20 cellular contexts compared by ENCODE assay signal in the genomic region with DNA sequence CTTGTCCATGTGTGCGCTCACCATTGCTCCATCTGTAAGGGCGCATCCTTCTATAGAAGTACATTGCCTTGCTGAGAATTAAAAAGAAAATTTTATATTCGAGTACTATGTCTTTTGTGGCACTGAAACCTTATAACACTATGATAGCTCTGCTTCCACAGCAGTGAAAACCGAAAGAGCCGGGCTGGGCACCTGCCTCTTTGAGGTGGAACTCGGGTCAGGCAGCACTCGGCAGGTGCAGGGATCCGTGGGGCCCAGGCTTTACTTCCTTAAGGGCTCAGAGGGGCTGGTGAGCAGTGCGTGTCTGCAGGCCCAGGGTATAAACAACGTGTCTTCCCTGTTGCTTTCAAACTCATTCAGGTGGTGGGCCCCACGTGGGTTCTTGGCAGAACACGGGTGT.
DNase-seq lines count a peak whose midpoint lies in the region; ATAC-seq, FAIRE-seq and TF ChIP-seq lines count a peak whose summit lies in the region.
"Had no signal": no experiment of that assay in that cellular context is flagged by ENCODE, and none has a peak within 500 bp of the region (broad histone marks: within the 10 kb centered on the region; RNA-seq: fewer than 3 reads in every experiment).

No MANE protein-coding gene starts in this region.

- H3K36me3 ChIP-seq in CD8-positive, alpha-beta memory T cell (ENCODE audit: insufficient read depth, low read length): peaks cover 7% of the 10 kb centered on the region
- H3K36me3 ChIP-seq in small intestine (ENCODE audit: control insufficient read depth in 2 of 2, insufficient read depth in 2 of 2, low read length in 2 of 2): peaks cover 2 to 15% of the 10 kb centered on the region in 2 donors

- POLR2A ChIA-PET in CD8-positive, alpha-beta memory T cell (lab: Charles Lee): no interaction called here

- no peak for DNase-seq in activated T-cell treated with anti-CD3 and anti-CD28 coated beads, Interleukin-2, amount 50 U/mL, for 24 hours
- DNase-seq in activated T-cell treated with anti-CD3 and anti-CD28 coated beads for 4 hours: no peak
- DNase-seq in CD8-positive, alpha-beta memory T cell: no peak
- no peak for DNase-seq in T-helper 17 cell
- peak; percentile 42 for DNase-seq in small intestine
- DNase-seq in germinal center (ENCODE audit: low spot score): no peak
- no peak for DNase-seq in omental fat pad (ENCODE audit: low spot score)
- DNase-seq: 8988T, DMS79, HCEC 1CT, NCI-H1092 treated with DMSO at 0.1 percent for 48 hours, NCI-H146, NCI-H510A, NCI-H748 treated with DMSO at 0.1 percent for 48 hours, PC-3 had no signal

- WGBS in small intestine, 3 donors: 27 to 69% (median 49%) methylated on average over 12 of the region's 12 CpGs

- no peak overlapping the region for H3K4me3 Mint-ChIP-seq in activated T-cell treated with anti-CD3 and anti-CD28 coated beads, Interleukin-2, amount 50 U/mL, for 24 hours
- H3K4me3 Mint-ChIP-seq in CD8-positive, alpha-beta memory T cell: no peak overlapping the region
- H3K4me3 Mint-ChIP-seq in T-helper 17 cell: no peak overlapping the region
- H3K4me3 Mint-ChIP-seq: GM23338 had no signal

- H3K4me3 ChIP-seq in CD8-positive, alpha-beta memory T cell (ENCODE audit: low read length): no peak overlapping the region
- H3K4me3 ChIP-seq in small intestine (ENCODE audit: low read depth in 1 of 2, low read length in 2 of 2): no peak overlapping the region
- H3K4me3 ChIP-seq: GM23338 had no signal

- no peak for FAIRE-seq in small intestine (lab: Jason Lieb, UNC)
- FAIRE-seq: GM12892, GM18507 had no signal

- H3K27ac ChIP-seq in CD8-positive, alpha-beta memory T cell (ENCODE audit: low read depth, low read length): no peak overlapping the region
- H3K27ac ChIP-seq in small intestine (ENCODE audit: low read depth in 1 of 2, low read length in 1 of 2): no peak overlapping the region
- H3K27ac ChIP-seq: RWPE1 had no signal

- no peaks in the 10 kb centered on the region for H3K27me3 ChIP-seq in CD8-positive, alpha-beta memory T cell (ENCODE audit: insufficient read depth, low read length, poor library complexity, severe bottlenecking)
- no peaks in the 10 kb centered on the region for H3K27me3 ChIP-seq in small intestine (ENCODE audit: control insufficient read depth in 2 of 2, insufficient read depth in 2 of 2, low read length in 2 of 2)

- H3K9me3 Mint-ChIP-seq in activated T-cell treated with anti-CD3 and anti-CD28 coated beads, Interleukin-2, amount 50 U/mL, for 24 hours: no peaks in the 10 kb centered on the region
- H3K9me3 Mint-ChIP-seq in CD8-positive, alpha-beta memory T cell: no peaks in the 10 kb centered on the region
- H3K9me3 Mint-ChIP-seq: GM23338 had no signal

- H3K4me1 Mint-ChIP-seq in activated T-cell treated with anti-CD3 and anti-CD28 coated beads, Interleukin-2, amount 50 U/mL, for 24 hours (ENCODE audit: low read depth): peaks cover 2% of the 10 kb centered on the region
- peaks cover 0 to 2% (median 0%) of the 10 kb centered on the region in 3 donors for H3K4me1 Mint-ChIP-seq in CD8-positive, alpha-beta memory T cell
- peaks cover 4% of the 10 kb centered on the region for H3K4me1 Mint-ChIP-seq in T-helper 17 cell

- TF ChIP-seq CTCF in omental fat pad (IDR thresholded peaks at IDR 0.05): no peak

- CTCF ChIA-PET in CD8-positive, alpha-beta memory T cell (lab: Charles Lee): no interaction called here

- H3K9me3 ChIP-seq in CD8-positive, alpha-beta memory T cell (ENCODE audit: low read length): no peaks in the 10 kb centered on the region
- H3K9me3 ChIP-seq in T-helper 17 cell (ENCODE audit: control insufficient read depth, low read length, poor library complexity, severe bottlenecking) (no peaks in the 10 kb centered on the region), small intestine (ENCODE audit: control insufficient read depth, low read depth) (no peaks in the 10 kb centered on the region)

- H3K36me3 Mint-ChIP-seq in activated T-cell treated with anti-CD3 and anti-CD28 coated beads, Interleukin-2, amount 50 U/mL, for 24 hours (ENCODE audit: low read depth): peaks cover 83% of the 10 kb centered on the region
- H3K36me3 Mint-ChIP-seq in CD8-positive, alpha-beta memory T cell: peaks cover 0 to 80% (median 13%) of the 10 kb centered on the region in 3 donors
- H3K36me3 Mint-ChIP-seq in T-helper 17 cell (ENCODE audit: low read depth): peaks cover 4% of the 10 kb centered on the region

- no peak for ATAC-seq in T-helper 17 cell
- ATAC-seq in omental fat pad (ENCODE audit: low FRiP score): no peak
- ATAC-seq in HG03175 (IDR thresholded peaks at IDR 0.05; ENCODE audit: unreplicated experiment): no peak
- ATAC-seq: GM23338, PC-3 had no signal

- H3K27me3 Mint-ChIP-seq in activated T-cell treated with anti-CD3 and anti-CD28 coated beads, Interleukin-2, amount 50 U/mL, for 24 hours: no peaks in the 10 kb centered on the region
- no peaks in the 10 kb centered on the region for H3K27me3 Mint-ChIP-seq in CD8-positive, alpha-beta memory T cell
- H3K27me3 Mint-ChIP-seq in T-helper 17 cell: no peaks in the 10 kb centered on the region

- H3K27ac Mint-ChIP-seq in activated T-cell treated with anti-CD3 and anti-CD28 coated beads, Interleukin-2, amount 50 U/mL, for 24 hours: peak overlapping the region; percentile 12
- H3K27ac Mint-ChIP-seq in CD8-positive, alpha-beta memory T cell: peak overlapping the region in 5 of 8 donors; percentile 27 to 84 (median 72)
- peak overlapping the region; percentile 83 for H3K27ac Mint-ChIP-seq in T-helper 17 cell

- H3K4me1 ChIP-seq in CD8-positive, alpha-beta memory T cell (ENCODE audit: insufficient read depth, low read length): no peaks in the 10 kb centered on the region
- no peaks in the 10 kb centered on the region for H3K4me1 ChIP-seq in small intestine (ENCODE audit: control insufficient read depth in 2 of 2, insufficient read depth in 1 of 2, low read depth in 1 of 2, low read length in 1 of 2)

Comparison
In these comparisons a context has a peak if more than half of its experiments do, and no peak if none do; other contexts are left out.
1. H3K27ac Mint-ChIP-seq: peak in every context shown above with its lines; median percentile 83 in T-helper 17 cell; 72 in CD8-positive, alpha-beta memory T cell; 12 in activated T-cell treated with anti-CD3 and anti-CD28 coated beads, Interleukin-2, amount 50 U/mL, for 24 hours.